10 cellular contexts compared by ENCODE assay signal in the genomic region with DNA sequence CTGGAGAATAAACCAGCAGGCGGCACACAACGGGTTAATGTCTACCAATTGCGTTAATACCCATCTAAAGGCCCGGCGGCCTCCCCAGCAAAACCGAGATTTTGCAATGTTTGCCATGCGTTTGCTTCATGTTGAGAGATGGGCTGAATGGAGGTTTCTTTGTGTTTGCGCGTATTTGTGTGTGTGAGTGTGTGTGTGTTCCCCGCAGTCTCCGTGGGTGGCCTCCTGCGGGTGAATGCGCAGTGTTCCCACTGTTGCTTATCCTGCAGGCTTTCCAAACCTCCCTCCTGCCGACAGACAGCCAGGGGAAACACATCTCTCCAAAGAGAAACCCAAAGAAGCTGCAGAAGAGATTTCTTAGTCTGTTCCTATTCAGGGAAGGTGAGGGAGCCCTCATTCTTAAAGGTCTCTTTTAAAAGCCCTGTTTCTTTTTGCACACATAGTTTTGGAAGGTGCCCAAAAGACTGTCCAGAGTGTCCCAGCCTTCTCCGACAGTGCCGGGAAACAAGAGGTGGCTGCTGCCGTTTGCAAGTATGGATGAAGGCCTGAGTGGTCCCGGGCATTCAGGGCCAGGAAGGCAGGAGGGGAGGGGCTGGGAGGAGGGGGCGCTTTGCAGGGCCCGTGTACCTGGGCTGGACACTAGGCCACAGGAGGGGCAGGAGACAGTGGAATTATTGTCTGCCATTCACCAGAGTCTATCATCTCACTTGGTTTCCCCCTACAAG.
A peak's percentile ranks its signal among the peaks of the same experiment; 100 is the strongest.
DNase-seq lines count a peak whose midpoint lies in the region; ATAC-seq and TF ChIP-seq lines count a peak whose summit lies in the region.
"Had no signal": no experiment of that assay in that cellular context is flagged by ENCODE, and none has a peak within 500 bp of the region (broad histone marks: within the 10 kb centered on the region; RNA-seq: fewer than 3 reads in every experiment).

No MANE protein-coding gene starts in this region.

- DNase-seq in cardiac fibroblast (ENCODE audit: low read depth in 2 of 2) (peak; percentile 28 to 73), left kidney (ENCODE audit: low read depth, low spot score) (peak; percentile 76), skeletal muscle cell (ENCODE audit: low read depth) (peak; percentile 47), DMS79 treated with DMSO at 0.1 percent for 48 hours (lab: John Stamatoyannopoulos, UW) (no peak), COR-L47 (lab: John Stamatoyannopoulos, UW) (no peak), NCI-H526 (lab: John Stamatoyannopoulos, UW) (no peak)
- DNase-seq: activated CD8-positive, alpha-beta memory T cell treated with anti-CD3 and anti-CD28 coated beads, Interleukin-2, amount 50 U/mL, for 48 hours had no signal

- no peak for ATAC-seq in GM21717 (IDR thresholded peaks at IDR 0.05; ENCODE audit: unreplicated experiment)

- peak overlapping the region; percentile 58 for H3K27ac ChIP-seq in KOPT-K1 (ENCODE audit: low read depth, low read length, poor library complexity, severe bottlenecking)
- H3K27ac ChIP-seq: thyroid gland had no signal

- no peak for TF ChIP-seq CTCF in cardiac fibroblast (IDR thresholded peaks at IDR 0.05; ENCODE audit: low read depth, low read length)

- H3K4me3 ChIP-seq in cardiac fibroblast (replicated peaks in 1 of 2; ENCODE audit: low read depth in 2 of 2, low read length in 2 of 2) (no peak overlapping the region), skeletal muscle cell (ENCODE audit: low read depth, low read length) (no peak overlapping the region)
- H3K4me3 ChIP-seq: thyroid gland had no signal

- no peaks in the 10 kb centered on the region for H3K9me3 ChIP-seq in KOPT-K1 (ENCODE audit: insufficient read depth, low read length, poor library complexity, severe bottlenecking)
- H3K9me3 ChIP-seq: thyroid gland had no signal

- H3K36me3 ChIP-seq in KOPT-K1 (ENCODE audit: insufficient read depth, low read length): no peaks in the 10 kb centered on the region
- H3K36me3 ChIP-seq: thyroid gland had no signal

Comparison
In these comparisons a context has a peak if more than half of its experiments do, and no peak if none do; other contexts are left out.
1. DNase-seq: peak in cardiac fibroblast (2 of 2), left kidney (single experiment) and skeletal muscle cell (single experiment); none in DMS79 treated with DMSO at 0.1 percent for 48 hours (single experiment), COR-L47 (single experiment) and NCI-H526 (0 of 2).